8 cellular contexts compared by ENCODE assay signal in the genomic region with DNA sequence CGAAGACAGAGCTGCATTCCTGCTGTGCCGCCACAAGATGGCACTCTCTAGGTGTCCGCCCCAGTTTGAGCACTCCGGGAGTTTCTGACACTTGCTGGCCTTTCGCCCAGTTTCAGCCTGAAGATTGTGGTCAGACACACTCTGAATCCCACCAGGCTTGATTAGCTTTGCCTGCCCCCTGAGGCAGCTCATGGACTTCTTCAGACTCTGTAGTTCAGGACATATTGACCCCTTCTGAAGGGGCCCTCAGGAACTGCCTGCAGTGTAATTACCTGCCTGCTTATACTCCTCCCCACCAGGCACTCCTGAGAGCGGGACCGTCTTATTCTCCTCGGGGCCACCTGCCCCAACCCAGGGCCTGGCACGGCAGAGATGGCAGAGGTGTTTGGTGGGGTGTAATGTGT. TPM values are rescaled to one million over a fixed set of nuclear protein-coding genes. Genes with fewer than 3 reads are reported as not detected.
A peak's percentile ranks its signal among the peaks of the same experiment; 100 is the strongest.
DNase-seq lines count a peak whose midpoint lies in the region; ATAC-seq and TF ChIP-seq lines count a peak whose summit lies in the region.

No MANE protein-coding gene starts in this region.

- TF ChIP-seq CTCF in OCI-LY1 (IDR thresholded peaks at IDR 0.05; ENCODE audit: low read length) (peak; percentile 83), fibroblast of mammary gland (conservative IDR thresholded peaks at IDR 0.05; ENCODE audit: control insufficient read depth, insufficient read depth, low read depth, low read length) (peak; percentile 87), neural cell (IDR thresholded peaks at IDR 0.05; ENCODE audit: poor library complexity, severe bottlenecking) (peak; percentile 92), thoracic aorta (IDR thresholded peaks at IDR 0.05) (peak; percentile 88)

- peak in 10 of 14 donors; percentile 32 to 56 (median 46) for DNase-seq in C1 segment of cervical spinal cord (lab: John Stamatoyannopoulos, UW)
- DNase-seq in HPDE6-E6E7 (ENCODE audit: extremely low spot score): peak; percentile 63
- DNase-seq in activated T-cell treated with anti-CD3 and anti-CD28 coated beads, Interleukin-2, amount 50 U/mL, for 24 hours: peak; percentile 70
- DNase-seq in fibroblast of mammary gland (ENCODE audit: low read depth): peak; percentile 86
- peak; percentile 40 for DNase-seq in thoracic aorta (ENCODE audit: low spot score)

- no peaks in the 10 kb centered on the region for H3K36me3 ChIP-seq in OCI-LY1 (ENCODE audit: insufficient read depth, low read length)
- no peaks in the 10 kb centered on the region for H3K36me3 ChIP-seq in neural cell (ENCODE audit: insufficient read depth, low read length)
- H3K36me3 ChIP-seq in thoracic aorta: no peaks in the 10 kb centered on the region

- H3K9me2 ChIP-seq in OCI-LY1 (ENCODE audit: low read depth, low read length) (no peaks in the 10 kb centered on the region), neural cell (ENCODE audit: insufficient read depth, low read length) (no peaks in the 10 kb centered on the region)

- H3K4me2 ChIP-seq in OCI-LY1 (ENCODE audit: low read length) (no peak overlapping the region), neural cell (ENCODE audit: low read length) (no peak overlapping the region)

- H3F3A ChIP-seq in OCI-LY1 (ENCODE audit: insufficient read depth, low read length) (no peaks in the 10 kb centered on the region), neural cell (ENCODE audit: insufficient read depth, low read length, poor library complexity, severe bottlenecking) (no peaks in the 10 kb centered on the region)

- no peak overlapping the region for H3K9ac ChIP-seq in OCI-LY1 (ENCODE audit: low read length)
- no peak overlapping the region for H3K9ac ChIP-seq in neural cell (ENCODE audit: low read length)

- no peaks in the 10 kb centered on the region for H3K9me3 Mint-ChIP-seq in activated T-cell treated with anti-CD3 and anti-CD28 coated beads, Interleukin-2, amount 50 U/mL, for 24 hours

- H3K9me3 ChIP-seq in OCI-LY1 (ENCODE audit: low read length) (no peaks in the 10 kb centered on the region), neural cell (ENCODE audit: low read length) (no peaks in the 10 kb centered on the region), thoracic aorta (no peaks in the 10 kb centered on the region)

- H3K4me3 Mint-ChIP-seq in activated T-cell treated with anti-CD3 and anti-CD28 coated beads, Interleukin-2, amount 50 U/mL, for 24 hours: no peak overlapping the region

- H3K27me3 ChIP-seq in OCI-LY1 (ENCODE audit: insufficient read depth, low read length) (no peaks in the 10 kb centered on the region), neural cell (ENCODE audit: insufficient read depth, low read depth, low read length) (no peaks in the 10 kb centered on the region), thoracic aorta (replicated peaks; ENCODE audit: insufficient read depth) (no peaks in the 10 kb centered on the region)

- no peak for TF ChIP-seq EP300 in neural cell (conservative IDR thresholded peaks at IDR 0.05; ENCODE audit: poor library complexity, severe bottlenecking)

- H3K36me3 Mint-ChIP-seq in activated T-cell treated with anti-CD3 and anti-CD28 coated beads, Interleukin-2, amount 50 U/mL, for 24 hours (ENCODE audit: low read depth): no peaks in the 10 kb centered on the region

- H3K27me3 Mint-ChIP-seq in activated T-cell treated with anti-CD3 and anti-CD28 coated beads, Interleukin-2, amount 50 U/mL, for 24 hours: peaks cover 47% of the 10 kb centered on the region

- no peaks in the 10 kb centered on the region for H4K20me1 ChIP-seq in OCI-LY1 (ENCODE audit: insufficient read depth, low read length)
- H4K20me1 ChIP-seq in neural cell (ENCODE audit: insufficient read depth): no peaks in the 10 kb centered on the region

- H2AFZ ChIP-seq in OCI-LY1 (ENCODE audit: low read length) (no peak overlapping the region), neural cell (ENCODE audit: low read depth, low read length) (no peak overlapping the region)

- H3K27ac Mint-ChIP-seq in activated T-cell treated with anti-CD3 and anti-CD28 coated beads, Interleukin-2, amount 50 U/mL, for 24 hours: no peak overlapping the region

- H3K4me1 ChIP-seq in OCI-LY1 (ENCODE audit: insufficient read depth, low read length, severe bottlenecking) (no peaks in the 10 kb centered on the region), thoracic aorta (ENCODE audit: control insufficient read depth in 1 of 2, low read depth in 2 of 2) (no peaks in the 10 kb centered on the region)

- H3K79me2 ChIP-seq in OCI-LY1 (ENCODE audit: insufficient read depth, low read length) (no peaks in the 10 kb centered on the region), neural cell (replicated peaks; ENCODE audit: insufficient read depth, low read length) (peaks cover 12% of the 10 kb centered on the region)

- H3K27ac ChIP-seq in OCI-LY1 (ENCODE audit: low read depth, low read length, poor library complexity, severe bottlenecking): no peak overlapping the region
- no peak overlapping the region for H3K27ac ChIP-seq in neural cell (ENCODE audit: low read length)
- no peak overlapping the region for H3K27ac ChIP-seq in thoracic aorta

- H3K4me3 ChIP-seq in OCI-LY1 (ENCODE audit: low read depth, low read length, poor library complexity, severe bottlenecking) (no peak overlapping the region), fibroblast of mammary gland (ENCODE audit: control insufficient read depth, low read depth, low read length) (no peak overlapping the region), neural cell (ENCODE audit: low read length) (no peak overlapping the region), thoracic aorta (no peak overlapping the region)

- H3K4me1 Mint-ChIP-seq in activated T-cell treated with anti-CD3 and anti-CD28 coated beads, Interleukin-2, amount 50 U/mL, for 24 hours (ENCODE audit: low read depth): peaks cover 6% of the 10 kb centered on the region

- peak; percentile 89 for TF ChIP-seq RAD21 in neural cell (conservative IDR thresholded peaks at IDR 0.05)

- ATAC-seq in GM19351 (IDR thresholded peaks at IDR 0.05; ENCODE audit: unreplicated experiment) (peak; percentile 90), thoracic aorta (ENCODE audit: insufficient number of reproducible peaks, low FRiP score, low read depth) (peak; percentile 77)

TF ChIP-seq in neural cell, 6 proteins besides CTCF, POLR2A, EP300 and RAD21:
- no peak for TF ChIP-seq TAF1 (IDR thresholded peaks at IDR 0.05; ENCODE audit: low read depth)
- TF ChIP-seq SMC3 (conservative IDR thresholded peaks at IDR 0.05; ENCODE audit: poor library complexity): peak; percentile 97

RNA-seq across cellular contexts. Expression of a gene that starts 46.2 kb away (rescaled TPM):
- 266 and 270 TPM in 2 replicates for polyA plus RNA-seq in neural cell
- 188 and 231 TPM in 2 replicates for polyA minus RNA-seq in neural cell
- total RNA-seq in thoracic aorta: 100 to 1,000 TPM; 125 to 166 TPM

RNA-seq across cellular contexts. Expression of a gene that starts 47.7 kb away (rescaled TPM):
- 125 and 130 TPM in 2 replicates for polyA plus RNA-seq in neural cell
- polyA minus RNA-seq in neural cell: 180 and 187 TPM in 2 replicates
- 1 to 10 TPM; 6.9 to 8.9 TPM for total RNA-seq in thoracic aorta
